In the genomic region with DNA sequence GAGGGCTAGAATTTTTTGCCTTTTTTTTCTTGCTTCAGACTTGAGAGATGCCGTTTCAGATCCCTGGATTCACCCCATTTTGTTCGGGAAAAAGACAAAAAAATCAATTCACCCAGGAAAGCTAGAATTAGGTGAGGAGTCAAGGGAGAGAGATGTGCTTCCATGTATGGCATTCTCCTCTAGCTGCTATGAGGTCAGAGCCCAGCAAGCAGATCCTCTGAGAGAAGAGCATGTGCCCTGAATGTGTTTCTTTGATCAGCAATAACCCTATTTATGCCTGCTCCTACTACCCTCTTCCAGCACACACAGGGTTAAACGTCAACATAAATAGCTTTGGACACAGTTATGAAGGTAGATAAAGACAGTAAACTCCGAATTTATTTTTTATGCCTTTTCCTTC, we compare ENCODE assay signal across 16 cellular contexts.
"Had no signal": no experiment of that assay in that cellular context is flagged by ENCODE, and none has a peak within 500 bp of the region (broad histone marks: within the 10 kb centered on the region; RNA-seq: fewer than 3 reads in every experiment).

No MANE protein-coding gene starts in this region.

- H3K9me3 ChIP-seq: breast epithelium, lower lobe of right lung, mucosa of descending colon, SK-N-SH, thoracic aorta had no signal

- H3K4me3 Mint-ChIP-seq: activated naive CD8-positive, alpha-beta T cell treated with anti-CD3 and anti-CD28 coated beads, Interleukin-2, amount 10 ng/mL, durations not matched to agents 7 days and 5 days; activated T-cell treated with anti-CD3 and anti-CD28 coated beads, Interleukin-2, amount 50 U/mL, for 72 hours; naive thymus-derived CD8-positive, alpha-beta T cell; stimulated activated naive CD8-positive, alpha-beta T cell treated with anti-CD3 and anti-CD28 coated beads, Interleukin-15, Interleukin-2, amounts not matched to agents 100 ng/mL and 50 ng/mL, for 24 hours; T-helper 1 cell treated with Interleukin-12 subunit alpha and Interleukin-12 subunit beta and Interleukin-4 antibody, amounts not matched to agents 30 μg/mL and 1 μg/mL, for 36 hours had no signal

- H3K4me1 ChIP-seq: breast epithelium had no signal

- H3K27ac Mint-ChIP-seq: activated naive CD8-positive, alpha-beta T cell treated with anti-CD3 and anti-CD28 coated beads, Interleukin-2, amount 10 ng/mL, durations not matched to agents 7 days and 5 days; naive thymus-derived CD8-positive, alpha-beta T cell; T-helper 1 cell treated with Interleukin-12 subunit alpha and Interleukin-12 subunit beta and Interleukin-4 antibody, amounts not matched to agents 30 μg/mL and 1 μg/mL, for 36 hours had no signal

- H3K4me3 ChIP-seq: breast epithelium, lower lobe of right lung, mucosa of descending colon, thoracic aorta had no signal

- ATAC-seq: activated CD4-positive, CD25-positive, alpha-beta regulatory T cell treated with anti-CD3 and anti-CD28 coated beads, Interleukin-2, amount 50 U/mL, for 24 hours; activated T-cell treated with anti-CD3 and anti-CD28 coated beads, Interleukin-2, amount 50 U/mL, for 72 hours; lower lobe of right lung; mucosa of descending colon; naive thymus-derived CD8-positive, alpha-beta T cell had no signal

- H3K27ac ChIP-seq: breast epithelium, lower lobe of right lung, thoracic aorta had no signal

- H3K27me3 ChIP-seq: breast epithelium had no signal

- H3K36me3 ChIP-seq: breast epithelium, lower lobe of right lung, thoracic aorta had no signal

- H3K27me3 Mint-ChIP-seq: activated naive CD8-positive, alpha-beta T cell treated with anti-CD3 and anti-CD28 coated beads, Interleukin-2, amount 10 ng/mL, durations not matched to agents 7 days and 5 days; naive thymus-derived CD8-positive, alpha-beta T cell; stimulated activated naive CD8-positive, alpha-beta T cell treated with anti-CD3 and anti-CD28 coated beads, Interleukin-15, Interleukin-2, amounts not matched to agents 100 ng/mL and 50 ng/mL, for 24 hours had no signal

- DNase-seq: activated CD4-positive, alpha-beta T cell treated with anti-CD3 and anti-CD28 coated beads, Interleukin-2, amount 50 U/mL, for 4 hours; activated naive CD8-positive, alpha-beta T cell treated with anti-CD3 and anti-CD28 coated beads, Interleukin-2, amount 10 ng/mL, durations not matched to agents 7 days and 5 days; activated T-cell treated with anti-CD3 and anti-CD28 coated beads, Interleukin-2, amount 50 U/mL, for 72 hours; anterior cingulate cortex; lower lobe of right lung; mucosa of descending colon; naive thymus-derived CD8-positive, alpha-beta T cell; nucleus accumbens; SK-N-SH; stimulated activated CD4-positive, alpha-beta T cell treated with anti-CD3 and anti-CD28 coated beads, Interleukin-4, amount 100 ng/mL, for 1 hour; stimulated activated CD8-positive, alpha-beta memory T cell treated with anti-CD3 and anti-CD28 coated beads, Interleukin-4, amount 100 ng/mL, for 48 hours had no signal

- H3K9me3 Mint-ChIP-seq: activated naive CD8-positive, alpha-beta T cell treated with anti-CD3 and anti-CD28 coated beads, Interleukin-2, amount 10 ng/mL, durations not matched to agents 7 days and 5 days; activated T-cell treated with anti-CD3 and anti-CD28 coated beads, Interleukin-2, amount 50 U/mL, for 72 hours; naive thymus-derived CD8-positive, alpha-beta T cell; stimulated activated naive CD8-positive, alpha-beta T cell treated with anti-CD3 and anti-CD28 coated beads, Interleukin-15, Interleukin-2, amounts not matched to agents 100 ng/mL and 50 ng/mL, for 24 hours; T-helper 1 cell treated with Interleukin-12 subunit alpha and Interleukin-12 subunit beta and Interleukin-4 antibody, amounts not matched to agents 30 μg/mL and 1 μg/mL, for 36 hours had no signal
